In the genomic region with DNA sequence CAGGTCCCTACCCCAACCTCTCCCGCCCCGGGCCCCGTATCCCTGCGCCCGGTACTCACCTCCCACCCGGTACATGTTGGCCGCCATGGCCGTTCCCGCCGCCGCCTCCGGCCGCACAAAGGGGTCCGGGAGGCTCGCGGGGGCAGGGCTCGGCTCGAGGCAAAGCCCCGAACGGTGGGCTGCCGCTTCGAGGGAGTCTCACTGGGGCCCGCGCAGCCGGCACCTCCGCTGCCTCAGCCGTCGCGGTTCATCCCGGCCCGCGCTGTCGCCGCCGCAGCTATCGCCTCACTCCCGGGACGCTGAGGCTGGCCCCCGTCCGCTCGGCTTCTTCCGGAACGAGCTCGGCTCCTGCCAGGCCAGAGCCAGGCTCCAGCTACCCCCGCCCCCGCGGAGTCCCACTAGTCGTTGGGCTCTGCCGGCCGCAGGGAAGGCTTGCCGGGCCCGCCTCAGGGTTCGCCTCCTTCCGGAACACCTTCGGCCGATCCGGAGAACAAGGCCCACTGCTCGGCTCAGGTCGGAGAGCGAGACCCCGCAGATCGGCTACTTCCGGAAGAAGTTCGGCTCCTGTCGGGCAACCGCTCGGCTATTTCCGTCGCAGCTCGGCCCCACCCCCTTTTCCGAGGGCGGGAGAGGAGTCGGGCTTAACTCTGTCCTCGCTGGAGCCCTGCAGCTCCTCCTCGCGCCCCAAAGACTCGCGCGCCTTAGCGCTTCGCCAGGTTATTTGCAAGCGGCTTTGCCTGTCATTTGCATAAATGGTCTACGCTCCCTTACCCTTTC, we compare ENCODE assay signal across 1 cellular context.
TF ChIP-seq lines count a peak whose summit lies in the region.

A gene (minus strand): TSS at position 502 of the 777 bp plus-strand sequence. CDS start 415 bp downstream, at position 87.

TF ChIP-seq in A549, 52 proteins besides CTCF, POLR2A, EP300 and RAD21 (continued from another document):
- peak; percentile 49; the same call in 1 of the 2 replicates for TF ChIP-seq KDM5A (IDR thresholded peaks at IDR 0.05)
- TF ChIP-seq, protein P1, sequence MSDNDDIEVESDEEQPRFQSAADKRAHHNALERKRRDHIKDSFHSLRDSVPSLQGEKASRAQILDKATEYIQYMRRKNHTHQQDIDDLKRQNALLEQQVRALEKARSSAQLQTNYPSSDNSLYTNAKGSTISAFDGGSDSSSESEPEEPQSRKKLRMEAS (IDR thresholded peaks at IDR 0.05), result peak; percentile 63; the same call in 1 of the 2 replicates
- no peak for TF ChIP-seq TP53 (CRISPR knock-in tag; IDR thresholded peaks at IDR 0.05)
- TF ChIP-seq, protein P2, sequence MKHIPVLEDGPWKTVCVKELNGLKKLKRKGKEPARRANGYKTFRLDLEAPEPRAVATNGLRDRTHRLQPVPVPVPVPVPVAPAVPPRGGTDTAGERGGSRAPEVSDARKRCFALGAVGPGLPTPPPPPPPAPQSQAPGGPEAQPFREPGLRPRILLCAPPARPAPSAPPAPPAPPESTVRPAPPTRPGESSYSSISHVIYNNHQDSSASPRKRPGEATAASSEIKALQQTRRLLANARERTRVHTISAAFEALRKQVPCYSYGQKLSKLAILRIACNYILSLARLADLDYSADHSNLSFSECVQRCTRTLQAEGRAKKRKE (CRISPR knock-in tag; IDR thresholded peaks at IDR 0.05; ENCODE audit: low read depth), result no peak
- no peak for TF ChIP-seq CBX2 (IDR thresholded peaks at IDR 0.05; ENCODE audit: borderline replicate concordance, low read depth)
- TF ChIP-seq RCOR1 (IDR thresholded peaks at IDR 0.05; ENCODE audit: low read depth, low read length), result no peak
- TF ChIP-seq TFCP2L1 (CRISPR knock-in tag; IDR thresholded peaks at IDR 0.05), result no peak
- no peak for TF ChIP-seq POLR2AphosphoS2 (conservative IDR thresholded peaks at IDR 0.05; ENCODE audit: low read length)
- TF ChIP-seq PHF8 (IDR thresholded peaks at IDR 0.05; ENCODE audit: borderline replicate concordance, low read depth), result peak; percentile 73
- TF ChIP-seq HDAC2 (IDR thresholded peaks at IDR 0.05), result no peak
- no peak for TF ChIP-seq JUNB (IDR thresholded peaks at IDR 0.05)
- TF ChIP-seq SREBF2 (IDR thresholded peaks at IDR 0.05), result no peak
- no peak for TF ChIP-seq CBX8 (IDR thresholded peaks at IDR 0.05)
- TF ChIP-seq RFX5 (IDR thresholded peaks at IDR 0.05), result peak; percentile 15; the same call in 1 of the 2 replicates
- TF ChIP-seq BHLHE40 (IDR thresholded peaks at IDR 0.05; ENCODE audit: low read depth, low read length), result no peak
- TF ChIP-seq, protein P3, sequence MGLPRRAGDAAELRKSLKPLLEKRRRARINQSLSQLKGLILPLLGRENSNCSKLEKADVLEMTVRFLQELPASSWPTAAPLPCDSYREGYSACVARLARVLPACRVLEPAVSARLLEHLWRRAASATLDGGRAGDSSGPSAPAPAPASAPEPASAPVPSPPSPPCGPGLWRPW (IDR thresholded peaks at IDR 0.05), result no peak
- no peak for TF ChIP-seq HEYL (CRISPR knock-in tag; IDR thresholded peaks at IDR 0.05)
- no peak for TF ChIP-seq ZSCAN20 (CRISPR knock-in tag; IDR thresholded peaks at IDR 0.05)
- no peak for TF ChIP-seq KDM1A (IDR thresholded peaks at IDR 0.05; ENCODE audit: low read depth)
- TF ChIP-seq NR3C1 (IDR thresholded peaks at IDR 0.05), result no peak
- TF ChIP-seq ESRRA (IDR thresholded peaks at IDR 0.05; ENCODE audit: borderline replicate concordance, low read length), result no peak
- no peak for TF ChIP-seq EHF (CRISPR knock-in tag; IDR thresholded peaks at IDR 0.05)
- TF ChIP-seq, protein P4, sequence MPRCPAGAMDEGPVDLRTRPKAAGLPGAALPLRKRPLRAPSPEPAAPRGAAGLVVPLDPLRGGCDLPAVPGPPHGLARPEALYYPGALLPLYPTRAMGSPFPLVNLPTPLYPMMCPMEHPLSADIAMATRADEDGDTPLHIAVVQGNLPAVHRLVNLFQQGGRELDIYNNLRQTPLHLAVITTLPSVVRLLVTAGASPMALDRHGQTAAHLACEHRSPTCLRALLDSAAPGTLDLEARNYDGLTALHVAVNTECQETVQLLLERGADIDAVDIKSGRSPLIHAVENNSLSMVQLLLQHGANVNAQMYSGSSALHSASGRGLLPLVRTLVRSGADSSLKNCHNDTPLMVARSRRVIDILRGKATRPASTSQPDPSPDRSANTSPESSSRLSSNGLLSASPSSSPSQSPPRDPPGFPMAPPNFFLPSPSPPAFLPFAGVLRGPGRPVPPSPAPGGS (IDR thresholded peaks at IDR 0.05), result peak; percentile 56; the same call in 1 of the 3 replicates
- TF ChIP-seq GATA3 (IDR thresholded peaks at IDR 0.05; ENCODE audit: borderline replicate concordance), result no peak; the same call in 1 of the 2 replicates
- TF ChIP-seq MAZ (IDR thresholded peaks at IDR 0.05; ENCODE audit: borderline replicate concordance, low read depth, low read length), result no peak
- TF ChIP-seq FOSL2 (IDR thresholded peaks at IDR 0.05), result no peak
- TF ChIP-seq FOSL2 (CRISPR knock-in tag; IDR thresholded peaks at IDR 0.05), result no peak
- TF ChIP-seq, protein P5, sequence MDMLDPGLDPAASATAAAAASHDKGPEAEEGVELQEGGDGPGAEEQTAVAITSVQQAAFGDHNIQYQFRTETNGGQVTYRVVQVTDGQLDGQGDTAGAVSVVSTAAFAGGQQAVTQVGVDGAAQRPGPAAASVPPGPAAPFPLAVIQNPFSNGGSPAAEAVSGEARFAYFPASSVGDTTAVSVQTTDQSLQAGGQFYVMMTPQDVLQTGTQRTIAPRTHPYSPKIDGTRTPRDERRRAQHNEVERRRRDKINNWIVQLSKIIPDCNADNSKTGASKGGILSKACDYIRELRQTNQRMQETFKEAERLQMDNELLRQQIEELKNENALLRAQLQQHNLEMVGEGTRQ (IDR thresholded peaks at IDR 0.05), result no peak
- TF ChIP-seq, protein P6, sequence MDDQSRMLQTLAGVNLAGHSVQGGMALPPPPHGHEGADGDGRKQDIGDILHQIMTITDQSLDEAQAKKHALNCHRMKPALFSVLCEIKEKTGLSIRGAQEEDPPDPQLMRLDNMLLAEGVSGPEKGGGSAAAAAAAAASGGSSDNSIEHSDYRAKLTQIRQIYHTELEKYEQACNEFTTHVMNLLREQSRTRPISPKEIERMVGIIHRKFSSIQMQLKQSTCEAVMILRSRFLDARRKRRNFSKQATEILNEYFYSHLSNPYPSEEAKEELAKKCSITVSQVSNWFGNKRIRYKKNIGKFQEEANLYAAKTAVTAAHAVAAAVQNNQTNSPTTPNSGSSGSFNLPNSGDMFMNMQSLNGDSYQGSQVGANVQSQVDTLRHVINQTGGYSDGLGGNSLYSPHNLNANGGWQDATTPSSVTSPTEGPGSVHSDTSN (IDR thresholded peaks at IDR 0.05), result peak; percentile 48; the same call in 1 of the 2 replicates
- no peak for TF ChIP-seq RARB (CRISPR knock-in tag; IDR thresholded peaks at IDR 0.05)
- no peak for TF ChIP-seq CHD4 (IDR thresholded peaks at IDR 0.05; ENCODE audit: borderline replicate concordance)
- TF ChIP-seq ZNF302 (CRISPR knock-in tag; IDR thresholded peaks at IDR 0.05), result no peak
- no peak for TF ChIP-seq SMC3 (IDR thresholded peaks at IDR 0.05)
- no peak for TF ChIP-seq MYC (IDR thresholded peaks at IDR 0.05; ENCODE audit: borderline replicate concordance, low read length)
- no peak for TF ChIP-seq CEBPB (IDR thresholded peaks at IDR 0.05)
- TF ChIP-seq, protein P7, sequence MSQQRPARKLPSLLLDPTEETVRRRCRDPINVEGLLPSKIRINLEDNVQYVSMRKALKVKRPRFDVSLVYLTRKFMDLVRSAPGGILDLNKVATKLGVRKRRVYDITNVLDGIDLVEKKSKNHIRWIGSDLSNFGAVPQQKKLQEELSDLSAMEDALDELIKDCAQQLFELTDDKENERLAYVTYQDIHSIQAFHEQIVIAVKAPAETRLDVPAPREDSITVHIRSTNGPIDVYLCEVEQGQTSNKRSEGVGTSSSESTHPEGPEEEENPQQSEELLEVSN (IDR thresholded peaks at IDR 0.05; ENCODE audit: borderline replicate concordance, low read depth), result peak; percentile 65; the same call in 1 of the 2 replicates
- TF ChIP-seq HOXB5 (CRISPR knock-in tag; IDR thresholded peaks at IDR 0.05), result no peak
- TF ChIP-seq FOSB (CRISPR knock-in tag; IDR thresholded peaks at IDR 0.05), result no peak
- TF ChIP-seq ZFP36 (IDR thresholded peaks at IDR 0.05; ENCODE audit: borderline replicate concordance, partially characterized antibody), result no peak
- TF ChIP-seq, protein P8, sequence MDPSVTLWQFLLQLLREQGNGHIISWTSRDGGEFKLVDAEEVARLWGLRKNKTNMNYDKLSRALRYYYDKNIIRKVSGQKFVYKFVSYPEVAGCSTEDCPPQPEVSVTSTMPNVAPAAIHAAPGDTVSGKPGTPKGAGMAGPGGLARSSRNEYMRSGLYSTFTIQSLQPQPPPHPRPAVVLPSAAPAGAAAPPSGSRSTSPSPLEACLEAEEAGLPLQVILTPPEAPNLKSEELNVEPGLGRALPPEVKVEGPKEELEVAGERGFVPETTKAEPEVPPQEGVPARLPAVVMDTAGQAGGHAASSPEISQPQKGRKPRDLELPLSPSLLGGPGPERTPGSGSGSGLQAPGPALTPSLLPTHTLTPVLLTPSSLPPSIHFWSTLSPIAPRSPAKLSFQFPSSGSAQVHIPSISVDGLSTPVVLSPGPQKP (IDR thresholded peaks at IDR 0.05; ENCODE audit: low read depth, low read length), result no peak
- TF ChIP-seq FOXS1 (CRISPR knock-in tag; IDR thresholded peaks at IDR 0.05), result no peak
